1 cellular context compared by ENCODE assay signal in the genomic region with DNA sequence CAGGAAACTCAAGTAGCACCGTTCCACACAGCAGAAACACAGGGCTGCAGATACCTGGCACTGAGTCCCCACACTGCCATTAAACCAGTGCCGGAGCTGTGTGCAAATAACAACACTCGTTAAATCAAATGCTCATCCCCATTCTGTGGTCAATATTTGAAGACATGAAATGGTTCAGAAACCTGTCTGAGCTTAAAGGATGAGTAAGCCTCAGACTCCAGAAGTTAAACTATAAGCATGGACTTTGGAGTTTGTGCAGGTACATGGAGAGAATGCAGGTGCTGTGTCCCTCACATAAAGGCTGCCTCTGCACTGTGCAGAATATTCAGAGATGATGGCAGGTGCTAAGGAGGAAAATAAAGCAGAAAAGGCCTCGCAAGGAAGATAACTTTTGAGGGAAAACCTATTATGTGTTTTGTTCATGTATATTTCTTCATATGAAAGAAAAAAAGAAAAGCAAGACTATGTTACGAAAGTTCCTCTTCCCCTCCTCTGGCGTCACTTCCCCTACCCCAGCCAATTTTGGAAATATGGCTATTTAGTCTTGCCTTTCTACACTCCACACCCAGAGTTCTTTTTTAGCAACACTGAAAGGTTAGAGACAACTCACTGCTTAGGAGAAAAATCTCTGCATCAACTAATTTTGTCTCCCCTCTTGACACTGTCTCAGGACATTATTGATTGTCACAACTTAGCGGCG.
TF ChIP-seq lines count a peak whose summit lies in the region.

No MANE protein-coding gene starts in this region.

TF ChIP-seq in HepG2, 621 proteins besides CTCF, POLR2A, EP300 and RAD21 (continues in another document):
- TF ChIP-seq ZSCAN31 (CRISPR knock-in tag; IDR thresholded peaks at IDR 0.05; ENCODE audit: low read depth) = no peak
- TF ChIP-seq RCOR2 (CRISPR knock-in tag; IDR thresholded peaks at IDR 0.05) = no peak
- no peak for TF ChIP-seq DMAP1 (CRISPR knock-in tag; IDR thresholded peaks at IDR 0.05)
- no peak for TF ChIP-seq E2F2 (CRISPR knock-in tag; IDR thresholded peaks at IDR 0.05; ENCODE audit: borderline replicate concordance)
- TF ChIP-seq HNF4G (IDR thresholded peaks at IDR 0.05; ENCODE audit: borderline replicate concordance, low read depth, low read length) = peak; percentile 40; the same call in 1 of the 2 replicates
- no peak for TF ChIP-seq HNF4G (CRISPR knock-in tag; IDR thresholded peaks at IDR 0.05; ENCODE audit: borderline replicate concordance, low read depth)
- TF ChIP-seq, protein P1, sequence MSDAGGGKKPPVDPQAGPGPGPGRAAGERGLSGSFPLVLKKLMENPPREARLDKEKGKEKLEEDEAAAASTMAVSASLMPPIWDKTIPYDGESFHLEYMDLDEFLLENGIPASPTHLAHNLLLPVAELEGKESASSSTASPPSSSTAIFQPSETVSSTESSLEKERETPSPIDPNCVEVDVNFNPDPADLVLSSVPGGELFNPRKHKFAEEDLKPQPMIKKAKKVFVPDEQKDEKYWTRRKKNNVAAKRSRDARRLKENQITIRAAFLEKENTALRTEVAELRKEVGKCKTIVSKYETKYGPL (CRISPR knock-in tag; IDR thresholded peaks at IDR 0.05) = no peak
- no peak for TF ChIP-seq FOXK2 (IDR thresholded peaks at IDR 0.05)
- no peak for TF ChIP-seq SMARCC2 (IDR thresholded peaks at IDR 0.05)
- TF ChIP-seq HOXA9 (CRISPR knock-in tag; IDR thresholded peaks at IDR 0.05; ENCODE audit: borderline replicate concordance) = no peak
- no peak for TF ChIP-seq CHCHD3 (CRISPR knock-in tag; IDR thresholded peaks at IDR 0.05)
- TF ChIP-seq ZNF615 (CRISPR knock-in tag; IDR thresholded peaks at IDR 0.05; ENCODE audit: borderline replicate concordance) = no peak
- no peak for TF ChIP-seq DMTF1 (CRISPR knock-in tag; IDR thresholded peaks at IDR 0.05)
- TF ChIP-seq KDM5B (CRISPR knock-in tag; IDR thresholded peaks at IDR 0.05; ENCODE audit: borderline replicate concordance) = no peak
- TF ChIP-seq TARDBP (CRISPR knock-in tag; IDR thresholded peaks at IDR 0.05) = no peak
- no peak for TF ChIP-seq ZNF121 (CRISPR knock-in tag; IDR thresholded peaks at IDR 0.05)
- TF ChIP-seq HNF4A (CRISPR knock-in tag; IDR thresholded peaks at IDR 0.05) = peak; percentile 45
- TF ChIP-seq SKI (IDR thresholded peaks at IDR 0.05; ENCODE audit: partially characterized antibody) = peak; percentile 15
- no peak for TF ChIP-seq SCMH1 (CRISPR knock-in tag; IDR thresholded peaks at IDR 0.05; ENCODE audit: borderline replicate concordance)
- TF ChIP-seq DDIT3 (CRISPR knock-in tag; IDR thresholded peaks at IDR 0.05) = no peak
- TF ChIP-seq, protein P2, sequence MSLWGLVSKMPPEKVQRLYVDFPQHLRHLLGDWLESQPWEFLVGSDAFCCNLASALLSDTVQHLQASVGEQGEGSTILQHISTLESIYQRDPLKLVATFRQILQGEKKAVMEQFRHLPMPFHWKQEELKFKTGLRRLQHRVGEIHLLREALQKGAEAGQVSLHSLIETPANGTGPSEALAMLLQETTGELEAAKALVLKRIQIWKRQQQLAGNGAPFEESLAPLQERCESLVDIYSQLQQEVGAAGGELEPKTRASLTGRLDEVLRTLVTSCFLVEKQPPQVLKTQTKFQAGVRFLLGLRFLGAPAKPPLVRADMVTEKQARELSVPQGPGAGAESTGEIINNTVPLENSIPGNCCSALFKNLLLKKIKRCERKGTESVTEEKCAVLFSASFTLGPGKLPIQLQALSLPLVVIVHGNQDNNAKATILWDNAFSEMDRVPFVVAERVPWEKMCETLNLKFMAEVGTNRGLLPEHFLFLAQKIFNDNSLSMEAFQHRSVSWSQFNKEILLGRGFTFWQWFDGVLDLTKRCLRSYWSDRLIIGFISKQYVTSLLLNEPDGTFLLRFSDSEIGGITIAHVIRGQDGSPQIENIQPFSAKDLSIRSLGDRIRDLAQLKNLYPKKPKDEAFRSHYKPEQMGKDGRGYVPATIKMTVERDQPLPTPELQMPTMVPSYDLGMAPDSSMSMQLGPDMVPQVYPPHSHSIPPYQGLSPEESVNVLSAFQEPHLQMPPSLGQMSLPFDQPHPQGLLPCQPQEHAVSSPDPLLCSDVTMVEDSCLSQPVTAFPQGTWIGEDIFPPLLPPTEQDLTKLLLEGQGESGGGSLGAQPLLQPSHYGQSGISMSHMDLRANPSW (CRISPR knock-in tag; IDR thresholded peaks at IDR 0.05; ENCODE audit: borderline replicate concordance) = no peak
- no peak for TF ChIP-seq KDM4B (CRISPR knock-in tag; IDR thresholded peaks at IDR 0.05)
- TF ChIP-seq MTA1 (CRISPR knock-in tag; IDR thresholded peaks at IDR 0.05; ENCODE audit: borderline replicate concordance) = no peak
- TF ChIP-seq ZNF253 (CRISPR knock-in tag; IDR thresholded peaks at IDR 0.05; ENCODE audit: borderline replicate concordance) = no peak
- no peak for TF ChIP-seq FOXJ3 (CRISPR knock-in tag; IDR thresholded peaks at IDR 0.05; ENCODE audit: borderline replicate concordance)
- TF ChIP-seq KLF6 (CRISPR knock-in tag; IDR thresholded peaks at IDR 0.05) = no peak
- no peak for TF ChIP-seq MAFF (IDR thresholded peaks at IDR 0.05; ENCODE audit: low read depth, low read length)
- TF ChIP-seq, protein P3, sequence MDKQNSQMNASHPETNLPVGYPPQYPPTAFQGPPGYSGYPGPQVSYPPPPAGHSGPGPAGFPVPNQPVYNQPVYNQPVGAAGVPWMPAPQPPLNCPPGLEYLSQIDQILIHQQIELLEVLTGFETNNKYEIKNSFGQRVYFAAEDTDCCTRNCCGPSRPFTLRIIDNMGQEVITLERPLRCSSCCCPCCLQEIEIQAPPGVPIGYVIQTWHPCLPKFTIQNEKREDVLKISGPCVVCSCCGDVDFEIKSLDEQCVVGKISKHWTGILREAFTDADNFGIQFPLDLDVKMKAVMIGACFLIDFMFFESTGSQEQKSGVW (CRISPR knock-in tag; IDR thresholded peaks at IDR 0.05; ENCODE audit: borderline replicate concordance) = no peak
- TF ChIP-seq, protein P4, sequence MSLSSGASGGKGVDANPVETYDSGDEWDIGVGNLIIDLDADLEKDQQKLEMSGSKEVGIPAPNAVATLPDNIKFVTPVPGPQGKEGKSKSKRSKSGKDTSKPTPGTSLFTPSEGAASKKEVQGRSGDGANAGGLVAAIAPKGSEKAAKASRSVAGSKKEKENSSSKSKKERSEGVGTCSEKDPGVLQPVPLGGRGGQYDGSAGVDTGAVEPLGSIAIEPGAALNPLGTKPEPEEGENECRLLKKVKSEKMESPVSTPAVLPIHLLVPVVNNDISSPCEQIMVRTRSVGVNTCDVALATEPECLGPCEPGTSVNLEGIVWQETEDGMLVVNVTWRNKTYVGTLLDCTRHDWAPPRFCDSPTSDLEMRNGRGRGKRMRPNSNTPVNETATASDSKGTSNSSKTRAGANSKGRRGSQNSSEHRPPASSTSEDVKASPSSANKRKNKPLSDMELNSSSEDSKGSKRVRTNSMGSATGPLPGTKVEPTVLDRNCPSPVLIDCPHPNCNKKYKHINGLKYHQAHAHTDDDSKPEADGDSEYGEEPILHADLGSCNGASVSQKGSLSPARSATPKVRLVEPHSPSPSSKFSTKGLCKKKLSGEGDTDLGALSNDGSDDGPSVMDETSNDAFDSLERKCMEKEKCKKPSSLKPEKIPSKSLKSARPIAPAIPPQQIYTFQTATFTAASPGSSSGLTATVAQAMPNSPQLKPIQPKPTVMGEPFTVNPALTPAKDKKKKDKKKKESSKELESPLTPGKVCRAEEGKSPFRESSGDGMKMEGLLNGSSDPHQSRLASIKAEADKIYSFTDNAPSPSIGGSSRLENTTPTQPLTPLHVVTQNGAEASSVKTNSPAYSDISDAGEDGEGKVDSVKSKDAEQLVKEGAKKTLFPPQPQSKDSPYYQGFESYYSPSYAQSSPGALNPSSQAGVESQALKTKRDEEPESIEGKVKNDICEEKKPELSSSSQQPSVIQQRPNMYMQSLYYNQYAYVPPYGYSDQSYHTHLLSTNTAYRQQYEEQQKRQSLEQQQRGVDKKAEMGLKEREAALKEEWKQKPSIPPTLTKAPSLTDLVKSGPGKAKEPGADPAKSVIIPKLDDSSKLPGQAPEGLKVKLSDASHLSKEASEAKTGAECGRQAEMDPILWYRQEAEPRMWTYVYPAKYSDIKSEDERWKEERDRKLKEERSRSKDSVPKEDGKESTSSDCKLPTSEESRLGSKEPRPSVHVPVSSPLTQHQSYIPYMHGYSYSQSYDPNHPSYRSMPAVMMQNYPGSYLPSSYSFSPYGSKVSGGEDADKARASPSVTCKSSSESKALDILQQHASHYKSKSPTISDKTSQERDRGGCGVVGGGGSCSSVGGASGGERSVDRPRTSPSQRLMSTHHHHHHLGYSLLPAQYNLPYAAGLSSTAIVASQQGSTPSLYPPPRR (CRISPR knock-in tag; IDR thresholded peaks at IDR 0.05; ENCODE audit: borderline replicate concordance) = no peak
- no peak for TF ChIP-seq JUN (CRISPR knock-in tag; IDR thresholded peaks at IDR 0.05)
- no peak for TF ChIP-seq HNRNPH1 (optimal IDR thresholded peaks at IDR 0.05; ENCODE audit: low read depth, low read length)
- no peak for TF ChIP-seq PCBP1 (IDR thresholded peaks at IDR 0.05; ENCODE audit: borderline replicate concordance, low read depth, low read length)
- no peak for TF ChIP-seq ZNF326 (CRISPR knock-in tag; IDR thresholded peaks at IDR 0.05; ENCODE audit: borderline replicate concordance)
- no peak for TF ChIP-seq KMT2B (CRISPR knock-in tag; IDR thresholded peaks at IDR 0.05)
- no peak for TF ChIP-seq FOXP1 (IDR thresholded peaks at IDR 0.05)
- peak; percentile 49; the same call in 1 of the 2 replicates for TF ChIP-seq FOXP1 (CRISPR knock-in tag; IDR thresholded peaks at IDR 0.05)
- TF ChIP-seq, protein P5, sequence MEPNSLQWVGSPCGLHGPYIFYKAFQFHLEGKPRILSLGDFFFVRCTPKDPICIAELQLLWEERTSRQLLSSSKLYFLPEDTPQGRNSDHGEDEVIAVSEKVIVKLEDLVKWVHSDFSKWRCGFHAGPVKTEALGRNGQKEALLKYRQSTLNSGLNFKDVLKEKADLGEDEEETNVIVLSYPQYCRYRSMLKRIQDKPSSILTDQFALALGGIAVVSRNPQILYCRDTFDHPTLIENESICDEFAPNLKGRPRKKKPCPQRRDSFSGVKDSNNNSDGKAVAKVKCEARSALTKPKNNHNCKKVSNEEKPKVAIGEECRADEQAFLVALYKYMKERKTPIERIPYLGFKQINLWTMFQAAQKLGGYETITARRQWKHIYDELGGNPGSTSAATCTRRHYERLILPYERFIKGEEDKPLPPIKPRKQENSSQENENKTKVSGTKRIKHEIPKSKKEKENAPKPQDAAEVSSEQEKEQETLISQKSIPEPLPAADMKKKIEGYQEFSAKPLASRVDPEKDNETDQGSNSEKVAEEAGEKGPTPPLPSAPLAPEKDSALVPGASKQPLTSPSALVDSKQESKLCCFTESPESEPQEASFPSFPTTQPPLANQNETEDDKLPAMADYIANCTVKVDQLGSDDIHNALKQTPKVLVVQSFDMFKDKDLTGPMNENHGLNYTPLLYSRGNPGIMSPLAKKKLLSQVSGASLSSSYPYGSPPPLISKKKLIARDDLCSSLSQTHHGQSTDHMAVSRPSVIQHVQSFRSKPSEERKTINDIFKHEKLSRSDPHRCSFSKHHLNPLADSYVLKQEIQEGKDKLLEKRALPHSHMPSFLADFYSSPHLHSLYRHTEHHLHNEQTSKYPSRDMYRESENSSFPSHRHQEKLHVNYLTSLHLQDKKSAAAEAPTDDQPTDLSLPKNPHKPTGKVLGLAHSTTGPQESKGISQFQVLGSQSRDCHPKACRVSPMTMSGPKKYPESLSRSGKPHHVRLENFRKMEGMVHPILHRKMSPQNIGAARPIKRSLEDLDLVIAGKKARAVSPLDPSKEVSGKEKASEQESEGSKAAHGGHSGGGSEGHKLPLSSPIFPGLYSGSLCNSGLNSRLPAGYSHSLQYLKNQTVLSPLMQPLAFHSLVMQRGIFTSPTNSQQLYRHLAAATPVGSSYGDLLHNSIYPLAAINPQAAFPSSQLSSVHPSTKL (CRISPR knock-in tag; IDR thresholded peaks at IDR 0.05) = peak; percentile 59; the same call in 1 of the 2 replicates
- TF ChIP-seq CENPX (CRISPR knock-in tag; IDR thresholded peaks at IDR 0.05) = no peak
- no peak for TF ChIP-seq KLF12 (CRISPR knock-in tag; IDR thresholded peaks at IDR 0.05; ENCODE audit: borderline replicate concordance)
- TF ChIP-seq, protein P6, sequence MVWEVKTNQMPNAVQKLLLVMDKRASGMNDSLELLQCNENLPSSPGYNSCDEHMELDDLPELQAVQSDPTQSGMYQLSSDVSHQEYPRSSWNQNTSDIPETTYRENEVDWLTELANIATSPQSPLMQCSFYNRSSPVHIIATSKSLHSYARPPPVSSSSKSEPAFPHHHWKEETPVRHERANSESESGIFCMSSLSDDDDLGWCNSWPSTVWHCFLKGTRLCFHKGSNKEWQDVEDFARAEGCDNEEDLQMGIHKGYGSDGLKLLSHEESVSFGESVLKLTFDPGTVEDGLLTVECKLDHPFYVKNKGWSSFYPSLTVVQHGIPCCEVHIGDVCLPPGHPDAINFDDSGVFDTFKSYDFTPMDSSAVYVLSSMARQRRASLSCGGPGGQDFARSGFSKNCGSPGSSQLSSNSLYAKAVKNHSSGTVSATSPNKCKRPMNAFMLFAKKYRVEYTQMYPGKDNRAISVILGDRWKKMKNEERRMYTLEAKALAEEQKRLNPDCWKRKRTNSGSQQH (CRISPR knock-in tag; IDR thresholded peaks at IDR 0.05; ENCODE audit: low read depth) = no peak
- TF ChIP-seq ZNF260 (CRISPR knock-in tag; IDR thresholded peaks at IDR 0.05; ENCODE audit: borderline replicate concordance, low read depth) = no peak
